ENCODE assay signal across 1 cellular context in genomic region chr20:25031241-25031640, GRCh38.
TF ChIP-seq lines count a peak whose summit lies in the region.

No MANE protein-coding gene starts in this region.

TF ChIP-seq in HepG2, 621 proteins besides CTCF, POLR2A, EP300 and RAD21:
- TF ChIP-seq DR1 (CRISPR knock-in tag; IDR thresholded peaks at IDR 0.05) = peak; percentile 38; the same call in 1 of the 2 replicates
- TF ChIP-seq CREM (IDR thresholded peaks at IDR 0.05) = no peak
- no peak for TF ChIP-seq CREM (CRISPR knock-in tag; IDR thresholded peaks at IDR 0.05)
- TF ChIP-seq TEF (CRISPR knock-in tag; IDR thresholded peaks at IDR 0.05) = peak; percentile 38; the same call in 1 of the 2 replicates
- no peak for TF ChIP-seq ZNF703 (CRISPR knock-in tag; IDR thresholded peaks at IDR 0.05; ENCODE audit: borderline replicate concordance)
- TF ChIP-seq ZNF670 (CRISPR knock-in tag; IDR thresholded peaks at IDR 0.05; ENCODE audit: borderline replicate concordance) = no peak
- TF ChIP-seq ELF3 (CRISPR knock-in tag; IDR thresholded peaks at IDR 0.05) = no peak
- peak; percentile 66 for TF ChIP-seq CEBPB (IDR thresholded peaks at IDR 0.05; ENCODE audit: borderline replicate concordance, low read depth, low read length)
- TF ChIP-seq ZBTB20 (CRISPR knock-in tag; IDR thresholded peaks at IDR 0.05; ENCODE audit: borderline replicate concordance, low read depth) = no peak
- TF ChIP-seq MBD4 (IDR thresholded peaks at IDR 0.05; ENCODE audit: borderline replicate concordance, low read length) = no peak
- TF ChIP-seq CEBPG (CRISPR knock-in tag; IDR thresholded peaks at IDR 0.05) = peak; percentile 18; the same call in 1 of the 2 replicates
- no peak for TF ChIP-seq ZNF7 (CRISPR knock-in tag; IDR thresholded peaks at IDR 0.05)
